In the genomic region with DNA sequence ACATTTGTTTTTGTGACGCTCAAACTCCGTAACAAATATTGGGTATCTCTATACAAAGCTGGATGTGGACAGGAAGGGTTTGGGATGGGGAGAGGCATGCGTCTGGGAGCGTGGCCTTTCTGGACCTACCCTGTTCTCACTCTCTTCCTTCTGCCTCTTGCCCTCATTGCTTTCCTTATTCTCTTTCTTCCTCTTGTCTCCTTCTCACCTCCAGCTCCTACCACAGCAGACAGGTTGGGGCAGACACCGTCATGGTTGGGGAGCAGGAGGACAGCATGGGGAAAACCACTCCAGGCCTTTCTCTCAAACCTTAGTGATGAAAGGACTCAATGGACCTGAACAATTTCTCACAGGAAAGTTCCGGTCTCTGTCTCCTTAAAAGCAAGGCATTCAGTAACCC, we compare ENCODE assay signal across 10 cellular contexts.
DNase-seq lines count a peak whose midpoint lies in the region; ATAC-seq, FAIRE-seq and TF ChIP-seq lines count a peak whose summit lies in the region.
"Had no signal": no experiment of that assay in that cellular context is flagged by ENCODE, and none has a peak within 500 bp of the region (broad histone marks: within the 10 kb centered on the region; RNA-seq: fewer than 3 reads in every experiment).

No MANE protein-coding gene starts in this region.

- no peak for TF ChIP-seq CTCF in smooth muscle cell (IDR thresholded peaks at IDR 0.05; ENCODE audit: borderline replicate concordance, insufficient read depth, poor library complexity, severe bottlenecking)

- POLR2A ChIA-PET in activated CD4-positive, alpha-beta memory T cell treated with anti-CD3 and anti-CD28 coated beads for 36 hours (lab: Charles Lee), result interaction anchor here (0.8 to 2.9 kb wide), 6 partner anchors 28 to 531 kb away, joined by 3 to 15 read pairs (median 6); a partner anchor contains a TSS

- H3K4me3 ChIP-seq in right cardiac atrium (ENCODE audit: low read length) (no peak overlapping the region), smooth muscle cell (no peak overlapping the region)

- H3K27ac Mint-ChIP-seq in activated CD4-positive, alpha-beta memory T cell treated with anti-CD3 and anti-CD28 coated beads for 36 hours, result peak overlapping the region; percentile 46

- peaks cover 27% of the 10 kb centered on the region for H3F3A ChIP-seq in smooth muscle cell (ENCODE audit: low read depth)

- H3K9ac ChIP-seq in smooth muscle cell (ENCODE audit: low read depth), result no peak overlapping the region

- intact Hi-C loops in activated CD4-positive, alpha-beta memory T cell treated with anti-CD3 and anti-CD28 coated beads for 36 hours (cut with micrococcal nuclease), result loop anchor here (2.0 to 10.0 kb wide), 7 partner anchors 28 to 507 kb away; a partner anchor contains a TSS
- intact Hi-C loops in right cardiac atrium (cut with DNase I), result no loop called here

- peak overlapping the region; percentile 73 for H2AFZ ChIP-seq in smooth muscle cell (ENCODE audit: low read depth)

- CTCF ChIA-PET in activated CD4-positive, alpha-beta memory T cell treated with anti-CD3 and anti-CD28 coated beads for 36 hours (lab: Charles Lee), result interaction anchor here (1.0 to 3.0 kb wide), 4 partner anchors 9 to 559 kb away, joined by 3 to 8 read pairs (median 6); no protein-coding TSS in a partner anchor

- H3K4me3 Mint-ChIP-seq in activated CD4-positive, alpha-beta memory T cell treated with anti-CD3 and anti-CD28 coated beads for 36 hours, result no peak overlapping the region

- H3K27me3 Mint-ChIP-seq in activated CD4-positive, alpha-beta memory T cell treated with anti-CD3 and anti-CD28 coated beads for 36 hours, result no peaks in the 10 kb centered on the region

- DNase-seq in GM12892 (ENCODE audit: insufficient read length), result no peak
- no peak for DNase-seq in activated CD4-positive, alpha-beta memory T cell treated with anti-CD3 and anti-CD28 coated beads for 36 hours
- peak in 1 of 3 donors; percentile 62 for DNase-seq in right cardiac atrium
- no peak for DNase-seq in smooth muscle cell (lab: John Stamatoyannopoulos, UW; ENCODE audit: unreplicated experiment)
- DNase-seq in stimulated activated CD4-positive, alpha-beta T cell treated with anti-CD3 and anti-CD28 coated beads, Interleukin-15, amount 100 ng/mL, for 24 hours, result no peak
- DNase-seq in Kasumi-1 (lab: John Stamatoyannopoulos, UW), result no peak
- DNase-seq: NCI-H526, retina had no signal

- no peaks in the 10 kb centered on the region for H3K36me3 Mint-ChIP-seq in activated CD4-positive, alpha-beta memory T cell treated with anti-CD3 and anti-CD28 coated beads for 36 hours

- peak overlapping the region; percentile 29 for H3K4me2 ChIP-seq in smooth muscle cell

- H3K9me3 Mint-ChIP-seq in activated CD4-positive, alpha-beta memory T cell treated with anti-CD3 and anti-CD28 coated beads for 36 hours, result no peaks in the 10 kb centered on the region

- 75% methylated on average over 6 of the region's 6 CpGs for WGBS in right cardiac atrium
- 77% methylated on average over 6 of the region's 6 CpGs for WGBS in smooth muscle cell (ENCODE audit: low lambda C conversion rate)

- peaks cover 72% of the 10 kb centered on the region for H3K4me1 Mint-ChIP-seq in activated CD4-positive, alpha-beta memory T cell treated with anti-CD3 and anti-CD28 coated beads for 36 hours (ENCODE audit: low read depth)

- H3K4me1 ChIP-seq in right cardiac atrium (ENCODE audit: control insufficient read depth, insufficient read depth, low read length) (peaks cover 7% of the 10 kb centered on the region), smooth muscle cell (ENCODE audit: low read depth) (peaks cover 24% of the 10 kb centered on the region)

- no peaks in the 10 kb centered on the region for H3K36me3 ChIP-seq in smooth muscle cell (ENCODE audit: low read depth)

- ATAC-seq in right cardiac atrium (peak; percentile 73 to 78), HG02588 (IDR thresholded peaks at IDR 0.05; ENCODE audit: unreplicated experiment) (no peak), GM19463 (IDR thresholded peaks at IDR 0.05; ENCODE audit: unreplicated experiment) (no peak)

- H3K9me3 ChIP-seq in right cardiac atrium (ENCODE audit: control insufficient read depth, low read length), result no peaks in the 10 kb centered on the region
- H3K9me3 ChIP-seq in smooth muscle cell (replicated peaks; ENCODE audit: low read depth), result no peaks in the 10 kb centered on the region

- no peaks in the 10 kb centered on the region for H4K20me1 ChIP-seq in smooth muscle cell (ENCODE audit: low read depth)

- no peak for TF ChIP-seq POLR2A in GM12892 (IDR thresholded peaks at IDR 0.05; ENCODE audit: low read depth, low read length)

- H3K79me2 ChIP-seq in smooth muscle cell (ENCODE audit: low read depth), result no peaks in the 10 kb centered on the region

- H3K27me3 ChIP-seq in right cardiac atrium (ENCODE audit: control insufficient read depth, insufficient read depth) (no peaks in the 10 kb centered on the region), smooth muscle cell (ENCODE audit: low read depth) (no peaks in the 10 kb centered on the region)

- peak overlapping the region; percentile 40 for H3K27ac ChIP-seq in right cardiac atrium (ENCODE audit: low read length)
- peak overlapping the region; percentile 69 for H3K27ac ChIP-seq in smooth muscle cell (ENCODE audit: low read depth)

- peak; percentile 82 for FAIRE-seq in GM12892 (lab: Jason Lieb, UNC)

Comparison
In these comparisons a context has a peak if more than half of its experiments do, and no peak if none do; other contexts are left out.
1. ATAC-seq: peak in right cardiac atrium (2 of 2); none in HG02588 (single experiment) and GM19463 (single experiment).